Comparison of ENCODE assay signal across 8 cellular contexts in genomic region chr15:40927497-40928346, GRCh38. TPM values are rescaled to one million over a fixed set of nuclear protein-coding genes. Genes with fewer than 3 reads are reported as not detected.
A peak's percentile ranks its signal among the peaks of the same experiment; 100 is the strongest.
DNase-seq lines count a peak whose midpoint lies in the region; ATAC-seq and TF ChIP-seq lines count a peak whose summit lies in the region.

No MANE protein-coding gene starts in this region.

- DNase-seq in GM23338 (ENCODE audit: low spot score) = peak; percentile 56
- DNase-seq in NCI-H748 (lab: John Stamatoyannopoulos, UW; ENCODE audit: unreplicated experiment) = peak; percentile 69
- DNase-seq in effector memory CD4-positive, alpha-beta T cell = no peak
- DNase-seq in psoas muscle = peak in 1 of 2 donors; percentile 23
- no peak for DNase-seq in effector CD8-positive, alpha-beta T cell (lab: John Stamatoyannopoulos, UW)
- no peak for DNase-seq in NCI-H1048 (lab: John Stamatoyannopoulos, UW)
- no peak for DNase-seq in stimulated activated naive CD4-positive, alpha-beta T cell treated with Interleukin-2 at 50 U/mL for 16 hours (lab: John Stamatoyannopoulos, UW)

- H3K4me1 Mint-ChIP-seq in GM23338 = peaks cover 41% of the 10 kb centered on the region

- H3K36me3 ChIP-seq in GM23338 (ENCODE audit: insufficient read depth) (no peaks in the 10 kb centered on the region), psoas muscle (ENCODE audit: insufficient read depth in 1 of 2, low read depth in 1 of 2) (no peaks in the 10 kb centered on the region)
- H3K36me3 ChIP-seq in effector memory CD4-positive, alpha-beta T cell (ENCODE audit: control insufficient read depth, insufficient read depth, low read length) = no peaks in the 10 kb centered on the region

- H3K4me3 ChIP-seq in GM23338 = peak overlapping the region; percentile 88
- H3K4me3 ChIP-seq in effector memory CD4-positive, alpha-beta T cell (ENCODE audit: insufficient read depth, low read depth, low read length, poor library complexity, severe bottlenecking) = peak overlapping the region; percentile 58
- H3K4me3 ChIP-seq in psoas muscle = peak overlapping the region; percentile 66

- TF ChIP-seq CTCF in GM23338 (conservative IDR thresholded peaks at IDR 0.05; ENCODE audit: low read depth in 2 of 2) = no peak
- TF ChIP-seq CTCF in psoas muscle (IDR thresholded peaks at IDR 0.05) = no peak

- no peaks in the 10 kb centered on the region for H3K9me2 ChIP-seq in GM23338 (ENCODE audit: insufficient read depth)

- peaks cover 16% of the 10 kb centered on the region; the same call in 1 of the 2 replicates for H4K20me1 ChIP-seq in GM23338 (replicated peaks; ENCODE audit: insufficient read depth)

- no peaks in the 10 kb centered on the region; the same call in 2 of the 3 replicates for H3K9me3 Mint-ChIP-seq in GM23338

- peak overlapping the region; percentile 99 for H3K4me2 ChIP-seq in GM23338

- H3K27me3 ChIP-seq in GM23338 (ENCODE audit: insufficient read depth) (peaks cover 100% of the 10 kb centered on the region), psoas muscle (ENCODE audit: insufficient read depth in 3 of 3, low read length in 2 of 3) (peaks cover 0 to 71% (median 20%) of the 10 kb centered on the region in 3 donors)
- peaks cover 66% of the 10 kb centered on the region for H3K27me3 ChIP-seq in effector memory CD4-positive, alpha-beta T cell (replicated peaks; ENCODE audit: control insufficient read depth, insufficient read depth, low read length, poor library complexity, severe bottlenecking)

- H3K27ac Mint-ChIP-seq in GM23338 = no peak overlapping the region

- H3K36me3 Mint-ChIP-seq in GM23338 (ENCODE audit: low read depth) = no peaks in the 10 kb centered on the region; the same call in 2 of the 3 replicates

- intact Hi-C loops in psoas muscle (cut with DNase I) = no loop called here

- H3K4me1 ChIP-seq in GM23338 (ENCODE audit: insufficient read depth) (peaks cover 23% of the 10 kb centered on the region), psoas muscle (peaks cover 55% of the 10 kb centered on the region)
- H3K4me1 ChIP-seq in effector memory CD4-positive, alpha-beta T cell (ENCODE audit: control insufficient read depth, insufficient read depth, low read length, poor library complexity, severe bottlenecking) = peaks cover 55% of the 10 kb centered on the region

- H3K27ac ChIP-seq in GM23338 (ENCODE audit: low read depth) = no peak overlapping the region
- H3K27ac ChIP-seq in effector memory CD4-positive, alpha-beta T cell (ENCODE audit: insufficient read depth, low read length, poor library complexity, severe bottlenecking) = no peak overlapping the region
- no peak overlapping the region for H3K27ac ChIP-seq in psoas muscle

- ATAC-seq in GM23338 (no peak), psoas muscle (no peak), GM19455 (IDR thresholded peaks at IDR 0.05; ENCODE audit: unreplicated experiment) (no peak)

- no peaks in the 10 kb centered on the region for H3K79me2 ChIP-seq in GM23338 (replicated peaks; ENCODE audit: insufficient read depth)

- H3F3A ChIP-seq in GM23338 (replicated peaks; ENCODE audit: low read depth) = peaks cover 19% of the 10 kb centered on the region

- H2AFZ ChIP-seq in GM23338 = no peak overlapping the region; the same call in 1 of the 2 replicates

- peaks cover 100% of the 10 kb centered on the region for H3K27me3 Mint-ChIP-seq in GM23338 (ENCODE audit: insufficient read depth, low read depth, poor library complexity)

- H3K4me3 Mint-ChIP-seq in GM23338 = peak overlapping the region; percentile 78

- 4 to 7% (median 5%) methylated on average over 45 to 64 of the region's 64 CpGs for WGBS in psoas muscle, 3 donors

- no peaks in the 10 kb centered on the region for H3K9me3 ChIP-seq in effector memory CD4-positive, alpha-beta T cell (ENCODE audit: control insufficient read depth, low read length)
- H3K9me3 ChIP-seq in psoas muscle = no peaks in the 10 kb centered on the region

TF ChIP-seq in GM23338, 12 proteins besides CTCF, POLR2A, EP300 and RAD21 (continues in another document):
- TF ChIP-seq NANOG (IDR thresholded peaks at IDR 0.05; ENCODE audit: borderline replicate concordance) = no peak
- TF ChIP-seq REST (IDR thresholded peaks at IDR 0.05; ENCODE audit: unreplicated experiment) = no peak
- no peak for TF ChIP-seq ZNF114 (CRISPR knock-in tag; IDR thresholded peaks at IDR 0.05)
- TF ChIP-seq EZH2 (IDR thresholded peaks at IDR 0.05; ENCODE audit: low read depth, unreplicated experiment) = peak; percentile 89
- peak; percentile 60 for TF ChIP-seq EZH2phosphoT487 (IDR thresholded peaks at IDR 0.05; ENCODE audit: unreplicated experiment)
- no peak for TF ChIP-seq POLR2AphosphoS5 (IDR thresholded peaks at IDR 0.05; ENCODE audit: low read depth)
- TF ChIP-seq ZNF331 (CRISPR knock-in tag; IDR thresholded peaks at IDR 0.05; ENCODE audit: low read depth) = no peak

RNA-seq across cellular contexts. Expression of gene DLL4, which starts 1.4 kb away (rescaled TPM):
- 0.31 and 0.62 TPM in 2 replicates for total RNA-seq in GM23338 (2014; rRNA removed; shearing (Covaris generic))
- polyA plus RNA-seq in GM23338 (2016; fragmentation: Nextera tagmentation; extraction: Ambion mirVana) = 0.64 and 0.99 TPM in 2 replicates
- 10 to 100 TPM in 1 of 4 donors, 1 to 10 TPM in 3; 7.2 to 13.1 (median 9.2) TPM for total RNA-seq in psoas muscle
- 1 to 10 TPM; 4.0 to 6.1 (median 6.0) TPM for polyA plus RNA-seq in psoas muscle

RNA-seq across cellular contexts. Expression of gene CHAC1, which starts 25.5 kb away (rescaled TPM):
- total RNA-seq in GM23338 (2014; rRNA removed; shearing (Covaris generic)) = 112 and 124 TPM in 2 replicates
- 73.0 and 74.4 TPM in 2 replicates for polyA plus RNA-seq in GM23338 (2016; fragmentation: Nextera tagmentation; extraction: Ambion mirVana)
- total RNA-seq in psoas muscle = 100 to 1,000 TPM in 2 of 4 donors, 10 to 100 TPM in 1, 1 to 10 TPM in 1; 3.7 to 243 (median 96.3) TPM
- polyA plus RNA-seq in psoas muscle = 100 to 1,000 TPM in 1 of 3 donors, 10 to 100 TPM in 2; 14.0 to 129 (median 49.0) TPM

RNA-seq across cellular contexts. Expression of gene VPS18, which starts 33.5 kb away (rescaled TPM):
- 39.4 and 42.5 TPM in 2 replicates for total RNA-seq in GM23338 (2014; rRNA removed; shearing (Covaris generic))
- polyA plus RNA-seq in GM23338 (2016; fragmentation: Nextera tagmentation; extraction: Ambion mirVana) = 4.7 and 5.9 TPM in 2 replicates
- total RNA-seq in psoas muscle = 10 to 100 TPM in 3 of 4 donors, 1 to 10 TPM in 1; 8.1 to 20.5 (median 16.3) TPM
- 10 to 100 TPM in 2 of 3 donors, 1 to 10 TPM in 1; 8.4 to 16.9 (median 12.3) TPM for polyA plus RNA-seq in psoas muscle

RNA-seq across cellular contexts. Expression of gene RHOV, which starts 53.7 kb away (rescaled TPM):
- 2.9 and 4.7 TPM in 2 replicates for total RNA-seq in GM23338 (2014; rRNA removed; shearing (Covaris generic))
- 3.0 and 4.4 TPM in 2 replicates for polyA plus RNA-seq in GM23338 (2016; fragmentation: Nextera tagmentation; extraction: Ambion mirVana)
- not detected for total RNA-seq in psoas muscle
- under 1 TPM in 2 of 3 donors, not detected in 1; 0.10 to 0.23 TPM for polyA plus RNA-seq in psoas muscle

Comparison
In these comparisons a context has a peak if more than half of its experiments do, and no peak if none do; other contexts are left out.
1. DNase-seq: peak in GM23338 (single experiment) and NCI-H748 (single experiment); none in effector memory CD4-positive, alpha-beta T cell (0 of 3), effector CD8-positive, alpha-beta T cell (single experiment), NCI-H1048 (single experiment) and stimulated activated naive CD4-positive, alpha-beta T cell treated with Interleukin-2 at 50 U/mL for 16 hours (single experiment).
2. Peak in every context shown above with its lines, with median percentiles within 50 percentile points of each other: H3K4me3 ChIP-seq.